Comparison of ENCODE assay signal across 12 cellular contexts in the genomic region with DNA sequence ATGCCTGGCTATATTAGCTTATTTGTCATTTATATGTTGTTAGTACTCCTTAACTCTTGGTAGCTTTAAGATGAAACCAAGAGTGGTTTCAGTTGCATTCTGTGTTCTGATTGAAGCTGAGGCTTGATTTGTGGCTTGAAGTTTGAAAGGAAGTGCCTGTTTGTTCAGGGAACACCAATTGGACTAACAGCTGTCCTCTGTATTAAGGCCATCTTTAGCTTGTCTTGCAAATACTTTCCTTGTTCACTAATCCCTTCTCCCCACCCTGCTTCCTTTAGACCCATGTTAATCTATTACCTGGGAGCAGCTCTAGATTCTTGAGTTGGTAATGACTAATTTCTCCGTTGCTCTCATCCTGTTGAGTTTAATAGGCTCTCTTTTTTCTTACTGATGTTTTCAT. TPM values are rescaled to one million over a fixed set of nuclear protein-coding genes. Genes with fewer than 3 reads are reported as not detected.
DNase-seq lines count a peak whose midpoint lies in the region; ATAC-seq, FAIRE-seq and TF ChIP-seq lines count a peak whose summit lies in the region.
"Had no signal": no experiment of that assay in that cellular context is flagged by ENCODE, and none has a peak within 500 bp of the region (broad histone marks: within the 10 kb centered on the region; RNA-seq: fewer than 3 reads in every experiment).

No MANE protein-coding gene starts in this region.

- no peak overlapping the region for H3K4me3 Mint-ChIP-seq in activated naive CD8-positive, alpha-beta T cell treated with anti-CD3 and anti-CD28 coated beads, Interleukin-2, amount 50 U/mL, for 24 hours

- H3K4me1 Mint-ChIP-seq in activated naive CD8-positive, alpha-beta T cell treated with anti-CD3 and anti-CD28 coated beads, Interleukin-2, amount 50 U/mL, for 24 hours, result peaks cover 39% of the 10 kb centered on the region

- no peaks in the 10 kb centered on the region for H3K36me3 ChIP-seq in mucosa of rectum (ENCODE audit: control insufficient read depth in 2 of 2, insufficient read depth in 2 of 2, low read length in 2 of 2)
- H3K36me3 ChIP-seq: HAP-1 had no signal

- H3K4me3 ChIP-seq in mucosa of rectum (ENCODE audit: low read length in 2 of 2), result peak overlapping the region; percentile 2 to 7
- H3K4me3 ChIP-seq: HAP-1 had no signal

- no peak for ATAC-seq in activated naive CD8-positive, alpha-beta T cell treated with anti-CD3 and anti-CD28 coated beads, Interleukin-2, amount 50 U/mL, for 24 hours

- TF ChIP-seq POLR2A in GM12891 (IDR thresholded peaks at IDR 0.05; ENCODE audit: low read depth, low read length), result no peak

- no peaks in the 10 kb centered on the region for H3K36me3 Mint-ChIP-seq in activated naive CD8-positive, alpha-beta T cell treated with anti-CD3 and anti-CD28 coated beads, Interleukin-2, amount 50 U/mL, for 24 hours (ENCODE audit: low read depth)

- DNase-seq in GM12891 (ENCODE audit: insufficient read length, low spot score), result no peak
- peak; percentile 81 for DNase-seq in HT-29 (ENCODE audit: low spot score)
- DNase-seq in activated naive CD8-positive, alpha-beta T cell treated with anti-CD3 and anti-CD28 coated beads, Interleukin-2, amount 50 U/mL, for 24 hours, result no peak
- no peak for DNase-seq in SIG-M5 (lab: John Stamatoyannopoulos, UW)
- no peak for DNase-seq in NCI-H526 treated with DMSO at 0.1 percent for 48 hours (lab: John Stamatoyannopoulos, UW)
- DNase-seq in H4 (ENCODE audit: low spot score), result no peak
- no peak for DNase-seq in stimulated activated CD4-positive, alpha-beta T cell treated with anti-CD3 and anti-CD28 coated beads, Interleukin-12 subunit alpha, Interleukin-12 subunit beta, amount 100 ng/mL, for 4 hours
- DNase-seq: NCI-H146; stimulated activated CD4-positive, alpha-beta T cell treated with anti-CD3 and anti-CD28 coated beads, Interleukin-4, amount 100 ng/mL, for 24 hours; substantia nigra had no signal

- H3K9ac ChIP-seq in mucosa of rectum (ENCODE audit: low read depth in 1 of 2, low read length in 2 of 2), result peak overlapping the region in 1 of 2 donors; percentile 64

- H3K9me3 ChIP-seq in mucosa of rectum (ENCODE audit: control insufficient read depth in 2 of 2, low read length in 2 of 2), result no peaks in the 10 kb centered on the region
- H3K9me3 ChIP-seq: HAP-1 had no signal

- H3K27me3 Mint-ChIP-seq in activated naive CD8-positive, alpha-beta T cell treated with anti-CD3 and anti-CD28 coated beads, Interleukin-2, amount 50 U/mL, for 24 hours, result no peaks in the 10 kb centered on the region

- H3K9me3 Mint-ChIP-seq in activated naive CD8-positive, alpha-beta T cell treated with anti-CD3 and anti-CD28 coated beads, Interleukin-2, amount 50 U/mL, for 24 hours, result no peaks in the 10 kb centered on the region

- peak overlapping the region; percentile 19 for H3K27ac Mint-ChIP-seq in activated naive CD8-positive, alpha-beta T cell treated with anti-CD3 and anti-CD28 coated beads, Interleukin-2, amount 50 U/mL, for 24 hours

- peak overlapping the region; percentile 29 to 86 for H3K27ac ChIP-seq in mucosa of rectum (ENCODE audit: low read depth in 2 of 2, low read length in 2 of 2)

- H3K27me3 ChIP-seq in mucosa of rectum (ENCODE audit: control insufficient read depth in 2 of 2, insufficient read depth in 2 of 2, low read length in 2 of 2), result no peaks in the 10 kb centered on the region

- H3K4me1 ChIP-seq in mucosa of rectum (ENCODE audit: control insufficient read depth in 2 of 2, insufficient read depth in 2 of 2, low read length in 2 of 2), result peaks cover 59 to 64% of the 10 kb centered on the region in 2 donors

- FAIRE-seq in GM12891 (lab: Jason Lieb, UNC), result no peak

TF ChIP-seq in GM12891, 5 proteins besides CTCF, POLR2A, EP300 and RAD21:
- no peak for TF ChIP-seq POLR2AphosphoS5 (IDR thresholded peaks at IDR 0.05; ENCODE audit: low read depth, low read length)
- no peak for TF ChIP-seq PAX5 (IDR thresholded peaks at IDR 0.05; ENCODE audit: insufficient read depth, low read length, severe bottlenecking)
- peak; percentile 33; the same call in 1 of the 2 replicates for TF ChIP-seq SPI1 (IDR thresholded peaks at IDR 0.05; ENCODE audit: low read depth, low read length)

RNA-seq across cellular contexts. Expression of a gene that starts 13.4 kb away (rescaled TPM):
- polyA plus RNA-seq in GM12891 (2012; ENCODE audit: low read depth, missing spikeins), result 0.30 TPM
- 147 and 155 TPM in 2 replicates for total RNA-seq in HT-29 (2014; rRNA removed; shearing (Covaris generic))
- 26.8 and 29.1 TPM in 2 replicates for total RNA-seq in H4 (2014; rRNA removed; shearing (Covaris generic))
